In the genomic region with DNA sequence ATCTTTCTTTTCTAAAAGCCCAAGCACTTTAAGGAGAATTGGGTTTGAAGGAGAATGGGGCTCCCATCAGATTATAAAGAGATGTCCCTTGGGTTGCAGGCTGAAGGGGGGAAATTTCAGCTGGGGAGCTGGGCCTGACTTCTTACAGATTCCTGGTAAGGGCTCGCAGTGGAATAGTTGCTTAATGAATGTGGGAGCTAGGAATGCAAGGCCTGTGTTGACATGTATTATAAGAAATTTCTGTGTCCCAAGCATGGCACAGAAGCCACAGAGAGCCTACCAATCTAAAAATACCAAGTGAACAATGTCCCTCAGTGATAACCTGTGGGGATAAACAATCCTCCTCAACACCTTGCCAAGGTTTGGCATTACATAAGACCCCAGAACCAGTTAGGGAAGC, we compare ENCODE assay signal across 22 cellular contexts. TPM values are rescaled to one million over a fixed set of nuclear protein-coding genes. Genes with fewer than 3 reads are reported as not detected.
DNase-seq lines count a peak whose midpoint lies in the region; TF ChIP-seq lines count a peak whose summit lies in the region.
"Had no signal": no experiment of that assay in that cellular context is flagged by ENCODE, and none has a peak within 500 bp of the region (broad histone marks: within the 10 kb centered on the region; RNA-seq: fewer than 3 reads in every experiment).

No MANE protein-coding gene starts in this region.

- H3K9me3 ChIP-seq in right atrium auricular region (no peaks in the 10 kb centered on the region), esophagus muscularis mucosa (no peaks in the 10 kb centered on the region)
- H3K9me3 ChIP-seq: BLaER1 treated with 17β-estradiol and CSF1 and Interleukin-3, amounts not matched to agents 10 nM and 100 nM; MG63 had no signal

- H3K27ac ChIP-seq in right atrium auricular region (no peak overlapping the region), esophagus muscularis mucosa (replicated peaks in 1 of 4) (no peak overlapping the region)
- H3K27ac ChIP-seq: BLaER1 treated with 17β-estradiol and CSF1 and Interleukin-3, amounts not matched to agents 10 nM and 100 nM; SK-N-MC had no signal

- TF ChIP-seq CTCF in epithelial cell of esophagus (IDR thresholded peaks at IDR 0.05; ENCODE audit: insufficient read depth, low read depth, low read length, missing control alignments) (no peak), right atrium auricular region (IDR thresholded peaks at IDR 0.05) (no peak), esophagus muscularis mucosa (IDR thresholded peaks at IDR 0.05) (no peak)

- no peaks in the 10 kb centered on the region for H3K27me3 ChIP-seq in right atrium auricular region
- H3K27me3 ChIP-seq in esophagus muscularis mucosa: no peaks in the 10 kb centered on the region
- H3K27me3 ChIP-seq: MG63 had no signal

- no peak for TF ChIP-seq EP300 in esophagus muscularis mucosa (IDR thresholded peaks at IDR 0.05)

- H3K4me1 ChIP-seq in right atrium auricular region: no peaks in the 10 kb centered on the region
- no peaks in the 10 kb centered on the region for H3K4me1 ChIP-seq in esophagus muscularis mucosa
- H3K4me1 ChIP-seq: BLaER1 treated with 17β-estradiol and CSF1 and Interleukin-3, amounts not matched to agents 10 nM and 100 nM had no signal

- DNase-seq in EH (ENCODE audit: low read depth) (peak; percentile 4), amniotic epithelial cell (ENCODE audit: low read depth) (peak; percentile 24), epithelial cell of esophagus (ENCODE audit: low read depth) (peak; percentile 63), myocyte (ENCODE audit: low read depth) (peak; percentile 41), right atrium auricular region (ENCODE audit: low spot score) (no peak), esophagus muscularis mucosa (ENCODE audit: extremely low spot score) (no peak)
- DNase-seq in stimulated activated naive CD4-positive, alpha-beta T cell (lab: John Stamatoyannopoulos, UW): no peak
- DNase-seq in activated T-cell treated with anti-CD3 and anti-CD28 coated beads, Interleukin-2, amount 50 U/mL, for 48 hours: no peak
- DNase-seq: AML-193; CD4-positive, alpha-beta T cell; DMS53; GDM1; HCEC 1CT; KBM-7; MG63; NCI-H2029 treated with DMSO at 0.1 percent for 48 hours; NCI-H510A; NCI-H69; SIG-M5 had no signal

- no peak overlapping the region for H3K4me3 ChIP-seq in epithelial cell of esophagus (ENCODE audit: low read length)
- H3K4me3 ChIP-seq in right atrium auricular region: no peak overlapping the region
- no peak overlapping the region for H3K4me3 ChIP-seq in esophagus muscularis mucosa
- H3K4me3 ChIP-seq: BLaER1 treated with 17β-estradiol and CSF1 and Interleukin-3, amounts not matched to agents 10 nM and 100 nM; MG63; SK-N-MC had no signal

- H3K36me3 ChIP-seq in right atrium auricular region (no peaks in the 10 kb centered on the region), esophagus muscularis mucosa (no peaks in the 10 kb centered on the region)
- H3K36me3 ChIP-seq: BLaER1 treated with 17β-estradiol and CSF1 and Interleukin-3, amounts not matched to agents 10 nM and 100 nM; MG63 had no signal

- intact Hi-C loops in esophagus muscularis mucosa (cut with DNase I): no loop called here

- TF ChIP-seq POLR2A in esophagus muscularis mucosa (IDR thresholded peaks at IDR 0.05; ENCODE audit: low read depth): no peak

- WGBS in esophagus muscularis mucosa: 86% methylated on average over 1 of the region's 1 CpG

RNA-seq across cellular contexts. Expression of gene WNK3, which starts 39.3 kb away (rescaled TPM):
- total RNA-seq in myocyte: 0.05 TPM in 2 replicates
- polyA plus RNA-seq in myocyte (2012): 0.03 TPM
- 1 to 10 TPM; 1.7 to 3.0 TPM for total RNA-seq in right atrium auricular region
- total RNA-seq in esophagus muscularis mucosa: 1 to 10 TPM; 1.6 to 2.0 (median 1.8) TPM
- total RNA-seq: LHCN-M2 had no signal

RNA-seq across cellular contexts. Expression of gene TSR2, which starts 43.1 kb away (rescaled TPM):
- total RNA-seq in myocyte (21.7 and 27.0 TPM in 2 replicates), right atrium auricular region (10 to 100 TPM; 16.9 to 18.8 TPM), esophagus muscularis mucosa (10 to 100 TPM; 28.2 to 34.0 (median 31.3) TPM)
- polyA plus RNA-seq in myocyte (2012): 70.3 TPM

Comparison
In these comparisons a context has a peak if more than half of its experiments do, and no peak if none do; other contexts are left out.
1. DNase-seq: peak in EH (single experiment), amniotic epithelial cell (single experiment), epithelial cell of esophagus (single experiment) and myocyte (single experiment); none in right atrium auricular region (single experiment), stimulated activated naive CD4-positive, alpha-beta T cell (0 of 6), esophagus muscularis mucosa (single experiment) and activated T-cell treated with anti-CD3 and anti-CD28 coated beads, Interleukin-2, amount 50 U/mL, for 48 hours (0 of 2).